9 cellular contexts compared by ENCODE assay signal in genomic region chr1:247812637-247813036, GRCh38. TPM values are rescaled to one million over a fixed set of nuclear protein-coding genes. Genes with fewer than 3 reads are reported as not detected.
"Had no signal": no experiment of that assay in that cellular context is flagged by ENCODE, and none has a peak within 500 bp of the region (broad histone marks: within the 10 kb centered on the region; RNA-seq: fewer than 3 reads in every experiment).

No MANE protein-coding gene starts in this region.

- ATAC-seq: K562 had no signal

- H3K27ac ChIP-seq: HL-60 had no signal

- FAIRE-seq: HTR-8/SVneo, K562 had no signal

- DNase-seq: IMR-90, KBM-7, KG1 had no signal

- H3K4me3 ChIP-seq: K562 had no signal

RNA-seq across cellular contexts. Expression of gene OR14A16, which starts 11.3 kb away (rescaled TPM):
- total RNA-seq: HT-29, HT1080, IMR-90, K562 had no signal
- polyA plus RNA-seq: IgD-negative memory B cell, IMR-90, K562 had no signal

RNA-seq across cellular contexts. Expression of gene OR11L1, which starts 29.1 kb away (rescaled TPM):
- total RNA-seq: HT-29, HT1080, IMR-90, K562 had no signal
- polyA plus RNA-seq: IgD-negative memory B cell, IMR-90, K562 had no signal

RNA-seq across cellular contexts. Expression of gene TRIM58, which starts 44.4 kb away (rescaled TPM):
- total RNA-seq: HT-29 had no signal

RNA-seq across cellular contexts. Expression of gene OR1C1, which starts 52.3 kb away (rescaled TPM):
- total RNA-seq: HT-29, HT1080, IMR-90, K562 had no signal
- polyA plus RNA-seq: IgD-negative memory B cell, IMR-90, K562 had no signal
